ENCODE assay signal across 1 cellular context in the genomic region with DNA sequence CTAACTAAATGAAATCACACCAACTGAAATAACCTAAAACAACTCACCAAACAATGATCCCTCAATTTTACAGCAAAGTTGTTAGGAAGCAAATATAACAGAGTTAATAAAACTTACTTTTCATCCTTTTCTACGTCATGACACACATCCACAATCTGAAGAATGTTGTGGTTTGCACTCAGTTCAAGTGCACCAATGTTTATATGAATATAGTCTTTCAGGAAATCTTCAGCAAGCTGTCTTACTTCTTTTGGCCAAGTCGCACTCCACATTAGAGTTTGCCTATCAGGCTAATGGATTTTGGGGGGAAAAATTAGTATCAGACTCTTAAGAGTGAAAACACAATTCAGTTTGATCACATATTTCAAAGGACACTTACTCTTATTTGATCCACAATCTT.
TF ChIP-seq lines count a peak whose summit lies in the region.

No MANE protein-coding gene starts in this region.

TF ChIP-seq in K562, 482 proteins besides CTCF, POLR2A, EP300 and RAD21:
- TF ChIP-seq ZNF347 (CRISPR knock-in tag; IDR thresholded peaks at IDR 0.05; ENCODE audit: low read depth) (no peak), ERF (CRISPR knock-in tag; IDR thresholded peaks at IDR 0.05) (no peak), RBFOX2 (IDR thresholded peaks at IDR 0.05; ENCODE audit: low read depth, low read length) (peak; percentile 54), RBM22 (IDR thresholded peaks at IDR 0.05; ENCODE audit: low read depth, low read length, poor library complexity, severe bottlenecking) (peak; percentile 15), TAF9B (IDR thresholded peaks at IDR 0.05; ENCODE audit: partially characterized antibody) (no peak), TBP (optimal IDR thresholded peaks at IDR 0.05; ENCODE audit: low read depth, low read length) (no peak), ZNF444 (CRISPR knock-in tag; IDR thresholded peaks at IDR 0.05) (no peak), FOXK2 (conservative IDR thresholded peaks at IDR 0.05 in 1 of 2, IDR thresholded peaks at IDR 0.05 in 1 of 2; ENCODE audit: low read depth in 2 of 2) (no peak), GABPB2 (CRISPR knock-in tag; conservative IDR thresholded peaks at IDR 0.05) (no peak), ZNF24 (IDR thresholded peaks at IDR 0.05) (no peak), PYGO2 (tag; IDR thresholded peaks at IDR 0.05) (no peak), KAT2B (IDR thresholded peaks at IDR 0.05; ENCODE audit: low read depth, low read length) (no peak), ZFP30 (CRISPR knock-in tag; IDR thresholded peaks at IDR 0.05; ENCODE audit: borderline replicate concordance) (no peak), MBD2 (IDR thresholded peaks at IDR 0.05; ENCODE audit: borderline replicate concordance, low read depth) (no peak), SRSF9 (IDR thresholded peaks at IDR 0.05; ENCODE audit: borderline replicate concordance, low read depth, low read length) (no peak), SIX5 (IDR thresholded peaks at IDR 0.05; ENCODE audit: borderline replicate concordance in 1 of 2, insufficient read depth in 1 of 2, low read depth in 1 of 2, low read length in 2 of 2) (no peak), YY1 (IDR thresholded peaks at IDR 0.05; ENCODE audit: borderline replicate concordance in 1 of 3, control insufficient read depth in 1 of 3, extremely low read depth in 1 of 3, insufficient read depth in 3 of 3, insufficient read length in 1 of 3, insufficient replicate concordance in 2 of 3, low read depth in 1 of 3, low read length in 2 of 3) (no peak), SNIP1 (IDR thresholded peaks at IDR 0.05; ENCODE audit: low read depth) (no peak), THRAP3 (IDR thresholded peaks at IDR 0.05; ENCODE audit: borderline replicate concordance) (no peak), BACH1 (tag; IDR thresholded peaks at IDR 0.05) (no peak), CEBPB (tag; IDR thresholded peaks at IDR 0.05) (no peak), FIP1L1 (IDR thresholded peaks at IDR 0.05; ENCODE audit: low read depth, low read length, poor library complexity, severe bottlenecking) (peak; percentile 13), PHB2 (IDR thresholded peaks at IDR 0.05; ENCODE audit: low read depth) (no peak), DPF2 (IDR thresholded peaks at IDR 0.05) (no peak), KDM4B (IDR thresholded peaks at IDR 0.05; ENCODE audit: borderline replicate concordance in 2 of 2, low read depth in 1 of 2) (no peak), HDAC2 (IDR thresholded peaks at IDR 0.05) (no peak), PHF21A (IDR thresholded peaks at IDR 0.05; ENCODE audit: borderline replicate concordance, low read depth) (no peak), HOXB6 (CRISPR knock-in tag; IDR thresholded peaks at IDR 0.05; ENCODE audit: borderline replicate concordance) (no peak), SAFB (IDR thresholded peaks at IDR 0.05; ENCODE audit: borderline replicate concordance, low read depth, low read length) (no peak), POLR2G (IDR thresholded peaks at IDR 0.05; ENCODE audit: low read depth, low read length) (peak; percentile 22; the same call in 1 of the 2 replicates), BRF1 (IDR thresholded peaks at IDR 0.05; ENCODE audit: borderline replicate concordance, extremely low read depth, insufficient read length) (no peak), PML (IDR thresholded peaks at IDR 0.05; ENCODE audit: low read length) (no peak)
- TF ChIP-seq, protein P1, sequence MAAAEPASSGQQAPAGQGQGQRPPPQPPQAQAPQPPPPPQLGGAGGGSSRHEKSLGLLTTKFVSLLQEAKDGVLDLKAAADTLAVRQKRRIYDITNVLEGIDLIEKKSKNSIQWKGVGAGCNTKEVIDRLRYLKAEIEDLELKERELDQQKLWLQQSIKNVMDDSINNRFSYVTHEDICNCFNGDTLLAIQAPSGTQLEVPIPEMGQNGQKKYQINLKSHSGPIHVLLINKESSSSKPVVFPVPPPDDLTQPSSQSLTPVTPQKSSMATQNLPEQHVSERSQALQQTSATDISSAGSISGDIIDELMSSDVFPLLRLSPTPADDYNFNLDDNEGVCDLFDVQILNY (CRISPR knock-in tag; IDR thresholded peaks at IDR 0.05): 0 out of 2 replicates have a peak, but pooled peaks have one; percentile 50
- TF ChIP-seq, protein P2, sequence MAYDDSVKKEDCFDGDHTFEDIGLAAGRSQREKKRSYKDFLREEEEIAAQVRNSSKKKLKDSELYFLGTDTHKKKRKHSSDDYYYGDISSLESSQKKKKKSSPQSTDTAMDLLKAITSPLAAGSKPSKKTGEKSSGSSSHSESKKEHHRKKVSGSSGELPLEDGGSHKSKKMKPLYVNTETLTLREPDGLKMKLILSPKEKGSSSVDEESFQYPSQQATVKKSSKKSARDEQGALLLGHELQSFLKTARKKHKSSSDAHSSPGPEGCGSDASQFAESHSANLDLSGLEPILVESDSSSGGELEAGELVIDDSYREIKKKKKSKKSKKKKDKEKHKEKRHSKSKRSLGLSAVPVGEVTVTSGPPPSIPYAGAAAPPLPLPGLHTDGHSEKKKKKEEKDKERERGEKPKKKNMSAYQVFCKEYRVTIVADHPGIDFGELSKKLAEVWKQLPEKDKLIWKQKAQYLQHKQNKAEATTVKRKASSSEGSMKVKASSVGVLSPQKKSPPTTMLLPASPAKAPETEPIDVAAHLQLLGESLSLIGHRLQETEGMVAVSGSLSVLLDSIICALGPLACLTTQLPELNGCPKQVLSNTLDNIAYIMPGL (CRISPR knock-in tag; IDR thresholded peaks at IDR 0.05): no peak
- TF ChIP-seq, protein P3, sequence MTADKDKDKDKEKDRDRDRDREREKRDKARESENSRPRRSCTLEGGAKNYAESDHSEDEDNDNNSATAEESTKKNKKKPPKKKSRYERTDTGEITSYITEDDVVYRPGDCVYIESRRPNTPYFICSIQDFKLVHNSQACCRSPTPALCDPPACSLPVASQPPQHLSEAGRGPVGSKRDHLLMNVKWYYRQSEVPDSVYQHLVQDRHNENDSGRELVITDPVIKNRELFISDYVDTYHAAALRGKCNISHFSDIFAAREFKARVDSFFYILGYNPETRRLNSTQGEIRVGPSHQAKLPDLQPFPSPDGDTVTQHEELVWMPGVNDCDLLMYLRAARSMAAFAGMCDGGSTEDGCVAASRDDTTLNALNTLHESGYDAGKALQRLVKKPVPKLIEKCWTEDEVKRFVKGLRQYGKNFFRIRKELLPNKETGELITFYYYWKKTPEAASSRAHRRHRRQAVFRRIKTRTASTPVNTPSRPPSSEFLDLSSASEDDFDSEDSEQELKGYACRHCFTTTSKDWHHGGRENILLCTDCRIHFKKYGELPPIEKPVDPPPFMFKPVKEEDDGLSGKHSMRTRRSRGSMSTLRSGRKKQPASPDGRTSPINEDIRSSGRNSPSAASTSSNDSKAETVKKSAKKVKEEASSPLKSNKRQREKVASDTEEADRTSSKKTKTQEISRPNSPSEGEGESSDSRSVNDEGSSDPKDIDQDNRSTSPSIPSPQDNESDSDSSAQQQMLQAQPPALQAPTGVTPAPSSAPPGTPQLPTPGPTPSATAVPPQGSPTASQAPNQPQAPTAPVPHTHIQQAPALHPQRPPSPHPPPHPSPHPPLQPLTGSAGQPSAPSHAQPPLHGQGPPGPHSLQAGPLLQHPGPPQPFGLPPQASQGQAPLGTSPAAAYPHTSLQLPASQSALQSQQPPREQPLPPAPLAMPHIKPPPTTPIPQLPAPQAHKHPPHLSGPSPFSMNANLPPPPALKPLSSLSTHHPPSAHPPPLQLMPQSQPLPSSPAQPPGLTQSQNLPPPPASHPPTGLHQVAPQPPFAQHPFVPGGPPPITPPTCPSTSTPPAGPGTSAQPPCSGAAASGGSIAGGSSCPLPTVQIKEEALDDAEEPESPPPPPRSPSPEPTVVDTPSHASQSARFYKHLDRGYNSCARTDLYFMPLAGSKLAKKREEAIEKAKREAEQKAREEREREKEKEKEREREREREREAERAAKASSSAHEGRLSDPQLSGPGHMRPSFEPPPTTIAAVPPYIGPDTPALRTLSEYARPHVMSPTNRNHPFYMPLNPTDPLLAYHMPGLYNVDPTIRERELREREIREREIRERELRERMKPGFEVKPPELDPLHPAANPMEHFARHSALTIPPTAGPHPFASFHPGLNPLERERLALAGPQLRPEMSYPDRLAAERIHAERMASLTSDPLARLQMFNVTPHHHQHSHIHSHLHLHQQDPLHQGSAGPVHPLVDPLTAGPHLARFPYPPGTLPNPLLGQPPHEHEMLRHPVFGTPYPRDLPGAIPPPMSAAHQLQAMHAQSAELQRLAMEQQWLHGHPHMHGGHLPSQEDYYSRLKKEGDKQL (CRISPR knock-in tag; IDR thresholded peaks at IDR 0.05; ENCODE audit: borderline replicate concordance): no peak
- TF ChIP-seq, protein P4, sequence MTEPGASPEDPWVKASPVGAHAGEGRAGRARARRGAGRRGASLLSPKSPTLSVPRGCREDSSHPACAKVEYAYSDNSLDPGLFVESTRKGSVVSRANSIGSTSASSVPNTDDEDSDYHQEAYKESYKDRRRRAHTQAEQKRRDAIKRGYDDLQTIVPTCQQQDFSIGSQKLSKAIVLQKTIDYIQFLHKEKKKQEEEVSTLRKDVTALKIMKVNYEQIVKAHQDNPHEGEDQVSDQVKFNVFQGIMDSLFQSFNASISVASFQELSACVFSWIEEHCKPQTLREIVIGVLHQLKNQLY (CRISPR knock-in tag; conservative IDR thresholded peaks at IDR 0.05): no peak
- TF ChIP-seq, protein P5, sequence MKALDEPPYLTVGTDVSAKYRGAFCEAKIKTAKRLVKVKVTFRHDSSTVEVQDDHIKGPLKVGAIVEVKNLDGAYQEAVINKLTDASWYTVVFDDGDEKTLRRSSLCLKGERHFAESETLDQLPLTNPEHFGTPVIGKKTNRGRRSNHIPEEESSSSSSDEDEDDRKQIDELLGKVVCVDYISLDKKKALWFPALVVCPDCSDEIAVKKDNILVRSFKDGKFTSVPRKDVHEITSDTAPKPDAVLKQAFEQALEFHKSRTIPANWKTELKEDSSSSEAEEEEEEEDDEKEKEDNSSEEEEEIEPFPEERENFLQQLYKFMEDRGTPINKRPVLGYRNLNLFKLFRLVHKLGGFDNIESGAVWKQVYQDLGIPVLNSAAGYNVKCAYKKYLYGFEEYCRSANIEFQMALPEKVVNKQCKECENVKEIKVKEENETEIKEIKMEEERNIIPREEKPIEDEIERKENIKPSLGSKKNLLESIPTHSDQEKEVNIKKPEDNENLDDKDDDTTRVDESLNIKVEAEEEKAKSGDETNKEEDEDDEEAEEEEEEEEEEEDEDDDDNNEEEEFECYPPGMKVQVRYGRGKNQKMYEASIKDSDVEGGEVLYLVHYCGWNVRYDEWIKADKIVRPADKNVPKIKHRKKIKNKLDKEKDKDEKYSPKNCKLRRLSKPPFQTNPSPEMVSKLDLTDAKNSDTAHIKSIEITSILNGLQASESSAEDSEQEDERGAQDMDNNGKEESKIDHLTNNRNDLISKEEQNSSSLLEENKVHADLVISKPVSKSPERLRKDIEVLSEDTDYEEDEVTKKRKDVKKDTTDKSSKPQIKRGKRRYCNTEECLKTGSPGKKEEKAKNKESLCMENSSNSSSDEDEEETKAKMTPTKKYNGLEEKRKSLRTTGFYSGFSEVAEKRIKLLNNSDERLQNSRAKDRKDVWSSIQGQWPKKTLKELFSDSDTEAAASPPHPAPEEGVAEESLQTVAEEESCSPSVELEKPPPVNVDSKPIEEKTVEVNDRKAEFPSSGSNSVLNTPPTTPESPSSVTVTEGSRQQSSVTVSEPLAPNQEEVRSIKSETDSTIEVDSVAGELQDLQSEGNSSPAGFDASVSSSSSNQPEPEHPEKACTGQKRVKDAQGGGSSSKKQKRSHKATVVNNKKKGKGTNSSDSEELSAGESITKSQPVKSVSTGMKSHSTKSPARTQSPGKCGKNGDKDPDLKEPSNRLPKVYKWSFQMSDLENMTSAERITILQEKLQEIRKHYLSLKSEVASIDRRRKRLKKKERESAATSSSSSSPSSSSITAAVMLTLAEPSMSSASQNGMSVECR (CRISPR knock-in tag; IDR thresholded peaks at IDR 0.05): no peak
- TF ChIP-seq, protein P6, sequence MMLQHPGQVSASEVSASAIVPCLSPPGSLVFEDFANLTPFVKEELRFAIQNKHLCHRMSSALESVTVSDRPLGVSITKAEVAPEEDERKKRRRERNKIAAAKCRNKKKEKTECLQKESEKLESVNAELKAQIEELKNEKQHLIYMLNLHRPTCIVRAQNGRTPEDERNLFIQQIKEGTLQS (IDR thresholded peaks at IDR 0.05): no peak
- TF ChIP-seq, protein P6 (CRISPR knock-in tag; conservative IDR thresholded peaks at IDR 0.05): no peak
- TF ChIP-seq, protein P7, sequence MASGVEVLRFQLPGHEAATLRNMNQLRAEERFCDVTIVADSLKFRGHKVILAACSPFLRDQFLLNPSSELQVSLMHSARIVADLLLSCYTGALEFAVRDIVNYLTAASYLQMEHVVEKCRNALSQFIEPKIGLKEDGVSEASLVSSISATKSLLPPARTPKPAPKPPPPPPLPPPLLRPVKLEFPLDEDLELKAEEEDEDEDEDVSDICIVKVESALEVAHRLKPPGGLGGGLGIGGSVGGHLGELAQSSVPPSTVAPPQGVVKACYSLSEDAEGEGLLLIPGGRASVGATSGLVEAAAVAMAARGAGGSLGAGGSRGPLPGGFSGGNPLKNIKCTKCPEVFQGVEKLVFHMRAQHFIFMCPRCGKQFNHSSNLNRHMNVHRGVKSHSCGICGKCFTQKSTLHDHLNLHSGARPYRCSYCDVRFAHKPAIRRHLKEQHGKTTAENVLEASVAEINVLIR (CRISPR knock-in tag; IDR thresholded peaks at IDR 0.05): no peak
- TF ChIP-seq, protein P8, sequence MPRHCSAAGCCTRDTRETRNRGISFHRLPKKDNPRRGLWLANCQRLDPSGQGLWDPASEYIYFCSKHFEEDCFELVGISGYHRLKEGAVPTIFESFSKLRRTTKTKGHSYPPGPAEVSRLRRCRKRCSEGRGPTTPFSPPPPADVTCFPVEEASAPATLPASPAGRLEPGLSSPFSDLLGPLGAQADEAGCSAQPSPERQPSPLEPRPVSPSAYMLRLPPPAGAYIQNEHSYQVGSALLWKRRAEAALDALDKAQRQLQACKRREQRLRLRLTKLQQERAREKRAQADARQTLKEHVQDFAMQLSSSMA (CRISPR knock-in tag; IDR thresholded peaks at IDR 0.05): no peak
TF ChIP-seq in K562: peak in this region for 5.
